Comparison of ENCODE assay signal across 1 cellular context in genomic region chr16:66519974-66520373, GRCh38.
TF ChIP-seq lines count a peak whose summit lies in the region.

No MANE protein-coding gene starts in this region.

TF ChIP-seq in HepG2, 621 proteins besides CTCF, POLR2A, EP300 and RAD21:
- TF ChIP-seq PRDM15 (CRISPR knock-in tag; IDR thresholded peaks at IDR 0.05) (peak; percentile 22; the same call in 1 of the 2 replicates), ATF1 (CRISPR knock-in tag; IDR thresholded peaks at IDR 0.05) (no peak)
